1 cellular context compared by ENCODE assay signal in the genomic region with DNA sequence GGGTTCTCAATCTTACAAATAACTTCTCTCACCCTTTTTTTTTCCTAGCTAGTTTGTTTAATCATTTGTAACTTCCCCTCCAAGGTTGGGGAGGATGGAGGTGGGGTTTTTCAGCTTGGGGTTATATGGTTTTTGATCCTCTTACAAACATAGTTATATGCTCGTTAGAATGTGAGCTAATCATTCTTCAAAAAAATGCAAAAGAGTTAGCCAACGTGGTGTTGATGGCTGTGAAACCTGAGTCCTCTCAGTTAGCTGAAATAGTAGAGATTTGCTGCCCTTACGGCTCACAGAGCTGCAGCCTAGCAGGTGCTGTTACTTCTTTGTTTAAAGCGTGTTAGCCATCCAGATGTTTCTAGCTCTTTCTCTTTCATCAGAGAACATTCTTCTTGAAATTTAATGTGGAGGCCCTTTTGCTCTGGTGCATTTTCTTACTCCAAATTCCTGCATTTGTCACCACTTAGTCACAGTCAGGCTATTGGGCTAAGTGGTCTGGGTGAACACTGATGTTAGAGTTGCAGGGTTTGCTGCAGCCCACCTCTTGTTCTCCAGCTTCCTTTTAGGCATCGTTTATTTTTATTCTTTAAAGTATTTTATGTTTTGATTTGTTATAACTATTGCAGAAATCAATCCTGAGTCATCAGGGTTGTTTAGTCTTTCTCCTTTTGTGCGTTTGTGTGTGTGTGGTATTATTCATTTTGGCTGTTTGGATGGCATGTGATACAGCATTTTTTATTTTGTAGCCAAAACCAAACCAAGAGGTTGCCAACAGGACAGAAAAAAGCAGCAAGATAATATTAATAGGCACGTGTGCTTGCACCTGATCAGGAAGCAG.
TF ChIP-seq lines count a peak whose summit lies in the region.

No MANE protein-coding gene starts in this region.

TF ChIP-seq in HEK293, 187 proteins besides CTCF, POLR2A, EP300 and RAD21 (continued from another document):
- TF ChIP-seq TRIM28 (IDR thresholded peaks at IDR 0.05; ENCODE audit: borderline replicate concordance, low read length) (peak; percentile 55; the same call in 1 of the 2 replicates), ZNF610 (tag by site-specific recombination; IDR thresholded peaks at IDR 0.05; ENCODE audit: borderline replicate concordance) (no peak), ZNF10 (tag by site-specific recombination; IDR thresholded peaks at IDR 0.05) (peak; percentile 51; the same call in 1 of the 2 replicates)
